10 cellular contexts compared by ENCODE assay signal in genomic region chr11:47915407-47916137, GRCh38.
DNase-seq lines count a peak whose midpoint lies in the region; ATAC-seq and TF ChIP-seq lines count a peak whose summit lies in the region.
"Had no signal": no experiment of that assay in that cellular context is flagged by ENCODE, and none has a peak within 500 bp of the region (broad histone marks: within the 10 kb centered on the region; RNA-seq: fewer than 3 reads in every experiment).

No MANE protein-coding gene starts in this region.

- H3K27ac Mint-ChIP-seq in CD4-positive, CD25-positive, alpha-beta regulatory T cell = peak overlapping the region; percentile 74 to 83 (median 76)
- no peak overlapping the region for H3K27ac Mint-ChIP-seq in activated naive CD4-positive, alpha-beta T cell treated with anti-CD3 and anti-CD28 coated beads, Interleukin-2, amount 10 ng/mL, durations not matched to agents 7 days and 5 days
- H3K27ac Mint-ChIP-seq in nephron progenitor cell = peak overlapping the region; percentile 34
- H3K27ac Mint-ChIP-seq: activated T-helper 2 cell treated with anti-CD3 and anti-CD28 coated beads, Interferon-gamma antibody, Interleukin-2, Interleukin-4, amounts not matched to agents 10 μg/mL and 5 μg/mL and 100 μg/mL, durations not matched to agents 14 hours and 24 hours and 36 hours had no signal

- peaks cover 12 to 58% (median 33%) of the 10 kb centered on the region in 4 donors for H3K4me1 Mint-ChIP-seq in CD4-positive, CD25-positive, alpha-beta regulatory T cell
- H3K4me1 Mint-ChIP-seq in activated naive CD4-positive, alpha-beta T cell treated with anti-CD3 and anti-CD28 coated beads, Interleukin-2, amount 10 ng/mL, durations not matched to agents 7 days and 5 days = peaks cover 64% of the 10 kb centered on the region
- H3K4me1 Mint-ChIP-seq in nephron progenitor cell = peaks cover 74% of the 10 kb centered on the region

- no peak overlapping the region for H3K27ac ChIP-seq in CD4-positive, CD25-positive, alpha-beta regulatory T cell (ENCODE audit: insufficient read depth, low read length, poor library complexity, severe bottlenecking)
- H3K27ac ChIP-seq: SJCRH30 had no signal

- ATAC-seq in CD4-positive, CD25-positive, alpha-beta regulatory T cell (ENCODE audit: low read depth in 2 of 2) = no peak
- no peak for ATAC-seq in HG03045 (IDR thresholded peaks at IDR 0.05; ENCODE audit: unreplicated experiment)
- no peak for ATAC-seq in HG02973 (IDR thresholded peaks at IDR 0.05; ENCODE audit: unreplicated experiment)

- CTCF ChIA-PET in activated naive CD4-positive, alpha-beta T cell treated with anti-CD3 and anti-CD28 coated beads, Interleukin-2, amount 10 ng/mL, durations not matched to agents 7 days and 5 days (lab: Charles Lee) = interaction anchor here (1.7 kb wide), 1 partner anchor 8 kb away, joined by 4 read pairs; no protein-coding TSS in a partner anchor

- peaks cover 27% of the 10 kb centered on the region for H3K4me1 ChIP-seq in CD4-positive, CD25-positive, alpha-beta regulatory T cell (ENCODE audit: control insufficient read depth, insufficient read depth, low read length, poor library complexity, severe bottlenecking)

- H3K4me3 Mint-ChIP-seq in CD4-positive, CD25-positive, alpha-beta regulatory T cell = peak overlapping the region in 1 of 4 donors; percentile 77
- H3K4me3 Mint-ChIP-seq in activated naive CD4-positive, alpha-beta T cell treated with anti-CD3 and anti-CD28 coated beads, Interleukin-2, amount 10 ng/mL, durations not matched to agents 7 days and 5 days = no peak overlapping the region
- no peak overlapping the region for H3K4me3 Mint-ChIP-seq in nephron progenitor cell

- H3K9me3 ChIP-seq in CD4-positive, CD25-positive, alpha-beta regulatory T cell (ENCODE audit: control insufficient read depth in 2 of 2, low read length in 2 of 2) = no peaks in the 10 kb centered on the region
- H3K9me3 ChIP-seq: SJCRH30 had no signal

- no peak for TF ChIP-seq CTCF in nephron progenitor cell (IDR thresholded peaks at IDR 0.05)

- peaks cover 5% of the 10 kb centered on the region for H3K27me3 Mint-ChIP-seq in CD4-positive, CD25-positive, alpha-beta regulatory T cell
- H3K27me3 Mint-ChIP-seq in activated naive CD4-positive, alpha-beta T cell treated with anti-CD3 and anti-CD28 coated beads, Interleukin-2, amount 10 ng/mL, durations not matched to agents 7 days and 5 days = peaks cover 4% of the 10 kb centered on the region
- H3K27me3 Mint-ChIP-seq in nephron progenitor cell (ENCODE audit: low read depth, poor library complexity) = no peaks in the 10 kb centered on the region

- H3K9me3 Mint-ChIP-seq in CD4-positive, CD25-positive, alpha-beta regulatory T cell = peaks cover 0 to 2% (median 0%) of the 10 kb centered on the region in 7 donors
- no peaks in the 10 kb centered on the region for H3K9me3 Mint-ChIP-seq in activated naive CD4-positive, alpha-beta T cell treated with anti-CD3 and anti-CD28 coated beads, Interleukin-2, amount 10 ng/mL, durations not matched to agents 7 days and 5 days
- H3K9me3 Mint-ChIP-seq in nephron progenitor cell = no peaks in the 10 kb centered on the region
- H3K9me3 Mint-ChIP-seq: activated T-helper 2 cell treated with anti-CD3 and anti-CD28 coated beads, Interferon-gamma antibody, Interleukin-2, Interleukin-4, amounts not matched to agents 10 μg/mL and 5 μg/mL and 100 μg/mL, durations not matched to agents 14 hours and 24 hours and 36 hours had no signal

- intact Hi-C loops in head of caudate nucleus (cut with DNase I) = no loop called here

- no peaks in the 10 kb centered on the region for H3K36me3 Mint-ChIP-seq in CD4-positive, CD25-positive, alpha-beta regulatory T cell
- peaks cover 2% of the 10 kb centered on the region for H3K36me3 Mint-ChIP-seq in activated naive CD4-positive, alpha-beta T cell treated with anti-CD3 and anti-CD28 coated beads, Interleukin-2, amount 10 ng/mL, durations not matched to agents 7 days and 5 days
- no peaks in the 10 kb centered on the region for H3K36me3 Mint-ChIP-seq in nephron progenitor cell (ENCODE audit: low read depth)

- H3K4me3 ChIP-seq in CD4-positive, CD25-positive, alpha-beta regulatory T cell (ENCODE audit: low read depth, low read length) = no peak overlapping the region
- H3K4me3 ChIP-seq: SJCRH30 had no signal

- H3K36me3 ChIP-seq in CD4-positive, CD25-positive, alpha-beta regulatory T cell (ENCODE audit: control insufficient read depth, insufficient read depth, low read length) = no peaks in the 10 kb centered on the region
- H3K36me3 ChIP-seq: SJCRH30 had no signal

- no peaks in the 10 kb centered on the region for H3K27me3 ChIP-seq in CD4-positive, CD25-positive, alpha-beta regulatory T cell (ENCODE audit: control insufficient read depth, insufficient read depth, low read length)
- H3K27me3 ChIP-seq: SJCRH30 had no signal

- peak in 1 of 3 donors; percentile 64 for DNase-seq in CD4-positive, CD25-positive, alpha-beta regulatory T cell
- DNase-seq in NCI-H1436 treated with DMSO at 0.1 percent for 48 hours (lab: John Stamatoyannopoulos, UW) (peak; percentile 39), nephron progenitor cell (peak; percentile 20), NCI-H82 treated with DMSO at 0.1 percent for 48 hours (lab: John Stamatoyannopoulos, UW; ENCODE audit: unreplicated experiment) (no peak), head of caudate nucleus (no peak)
- DNase-seq in activated naive CD4-positive, alpha-beta T cell treated with anti-CD3 and anti-CD28 coated beads, Interleukin-2, amount 10 ng/mL, durations not matched to agents 7 days and 5 days = peak; percentile 48
- DNase-seq: SJCRH30 had no signal

Comparison
In these comparisons a context has a peak if more than half of its experiments do, and no peak if none do; other contexts are left out.
1. DNase-seq: peak in NCI-H1436 treated with DMSO at 0.1 percent for 48 hours (single experiment), activated naive CD4-positive, alpha-beta T cell treated with anti-CD3 and anti-CD28 coated beads, Interleukin-2, amount 10 ng/mL, durations not matched to agents 7 days and 5 days (single experiment) and nephron progenitor cell (single experiment); none in NCI-H82 treated with DMSO at 0.1 percent for 48 hours (single experiment) and head of caudate nucleus (0 of 42).